In the genomic region with DNA sequence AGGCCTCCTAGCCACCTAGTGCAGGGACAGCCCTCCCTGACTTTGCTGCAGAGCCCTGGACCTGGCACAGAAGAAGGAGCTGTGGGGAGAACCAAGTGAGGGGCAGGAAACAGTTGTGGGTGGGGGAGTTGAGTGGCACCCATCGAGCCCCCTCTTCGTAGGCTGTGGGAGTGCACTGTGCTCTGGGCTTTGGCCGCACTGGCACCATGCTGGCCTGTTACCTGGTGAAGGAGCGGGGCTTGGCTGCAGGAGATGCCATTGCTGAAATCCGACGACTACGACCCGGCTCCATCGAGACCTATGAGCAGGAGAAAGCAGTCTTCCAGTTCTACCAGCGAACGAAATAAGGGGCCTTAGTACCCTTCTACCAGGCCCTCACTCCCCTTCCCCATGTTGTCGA, we compare ENCODE assay signal across 2 cellular contexts.
TF ChIP-seq lines count a peak whose summit lies in the region.

No MANE protein-coding gene starts in this region.

TF ChIP-seq in liver, 16 proteins besides CTCF, POLR2A, EP300 and RAD21:
- TF ChIP-seq GABPA (IDR thresholded peaks at IDR 0.05 in 1 of 2, conservative IDR thresholded peaks at IDR 0.05 in 1 of 2) (no peak), EGR1 (IDR thresholded peaks at IDR 0.05; ENCODE audit: low read depth in 2 of 2) (no peak), SP1 (IDR thresholded peaks at IDR 0.05) (no peak)
- TF ChIP-seq, protein P1, sequence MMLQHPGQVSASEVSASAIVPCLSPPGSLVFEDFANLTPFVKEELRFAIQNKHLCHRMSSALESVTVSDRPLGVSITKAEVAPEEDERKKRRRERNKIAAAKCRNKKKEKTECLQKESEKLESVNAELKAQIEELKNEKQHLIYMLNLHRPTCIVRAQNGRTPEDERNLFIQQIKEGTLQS (IDR thresholded peaks at IDR 0.05): no peak
- TF ChIP-seq, protein P2, sequence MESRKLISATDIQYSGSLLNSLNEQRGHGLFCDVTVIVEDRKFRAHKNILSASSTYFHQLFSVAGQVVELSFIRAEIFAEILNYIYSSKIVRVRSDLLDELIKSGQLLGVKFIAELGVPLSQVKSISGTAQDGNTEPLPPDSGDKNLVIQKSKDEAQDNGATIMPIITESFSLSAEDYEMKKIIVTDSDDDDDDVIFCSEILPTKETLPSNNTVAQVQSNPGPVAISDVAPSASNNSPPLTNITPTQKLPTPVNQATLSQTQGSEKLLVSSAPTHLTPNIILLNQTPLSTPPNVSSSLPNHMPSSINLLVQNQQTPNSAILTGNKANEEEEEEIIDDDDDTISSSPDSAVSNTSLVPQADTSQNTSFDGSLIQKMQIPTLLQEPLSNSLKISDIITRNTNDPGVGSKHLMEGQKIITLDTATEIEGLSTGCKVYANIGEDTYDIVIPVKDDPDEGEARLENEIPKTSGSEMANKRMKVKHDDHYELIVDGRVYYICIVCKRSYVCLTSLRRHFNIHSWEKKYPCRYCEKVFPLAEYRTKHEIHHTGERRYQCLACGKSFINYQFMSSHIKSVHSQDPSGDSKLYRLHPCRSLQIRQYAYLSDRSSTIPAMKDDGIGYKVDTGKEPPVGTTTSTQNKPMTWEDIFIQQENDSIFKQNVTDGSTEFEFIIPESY (IDR thresholded peaks at IDR 0.05): no peak

TF ChIP-seq in HepG2, 621 proteins besides CTCF, POLR2A, EP300 and RAD21:
- TF ChIP-seq ZNF343 (CRISPR knock-in tag; IDR thresholded peaks at IDR 0.05) (no peak), ZNF674 (CRISPR knock-in tag; IDR thresholded peaks at IDR 0.05; ENCODE audit: low read depth) (no peak), SAFB2 (CRISPR knock-in tag; IDR thresholded peaks at IDR 0.05; ENCODE audit: borderline replicate concordance, low read depth) (no peak), POLR2AphosphoS5 (IDR thresholded peaks at IDR 0.05; ENCODE audit: low read depth, low read length) (no peak), KDM4B (CRISPR knock-in tag; IDR thresholded peaks at IDR 0.05) (no peak), ZNF501 (CRISPR knock-in tag; IDR thresholded peaks at IDR 0.05) (no peak), ONECUT2 (CRISPR knock-in tag; IDR thresholded peaks at IDR 0.05) (no peak), ATF7 (IDR thresholded peaks at IDR 0.05) (no peak), ATF7 (CRISPR knock-in tag; IDR thresholded peaks at IDR 0.05) (no peak), WIZ (CRISPR knock-in tag; IDR thresholded peaks at IDR 0.05) (no peak), ZNF264 (CRISPR knock-in tag; IDR thresholded peaks at IDR 0.05) (no peak)
- TF ChIP-seq, protein P3, sequence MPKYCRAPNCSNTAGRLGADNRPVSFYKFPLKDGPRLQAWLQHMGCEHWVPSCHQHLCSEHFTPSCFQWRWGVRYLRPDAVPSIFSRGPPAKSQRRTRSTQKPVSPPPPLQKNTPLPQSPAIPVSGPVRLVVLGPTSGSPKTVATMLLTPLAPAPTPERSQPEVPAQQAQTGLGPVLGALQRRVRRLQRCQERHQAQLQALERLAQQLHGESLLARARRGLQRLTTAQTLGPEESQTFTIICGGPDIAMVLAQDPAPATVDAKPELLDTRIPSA (CRISPR knock-in tag; IDR thresholded peaks at IDR 0.05; ENCODE audit: borderline replicate concordance): no peak
- TF ChIP-seq, protein P4, sequence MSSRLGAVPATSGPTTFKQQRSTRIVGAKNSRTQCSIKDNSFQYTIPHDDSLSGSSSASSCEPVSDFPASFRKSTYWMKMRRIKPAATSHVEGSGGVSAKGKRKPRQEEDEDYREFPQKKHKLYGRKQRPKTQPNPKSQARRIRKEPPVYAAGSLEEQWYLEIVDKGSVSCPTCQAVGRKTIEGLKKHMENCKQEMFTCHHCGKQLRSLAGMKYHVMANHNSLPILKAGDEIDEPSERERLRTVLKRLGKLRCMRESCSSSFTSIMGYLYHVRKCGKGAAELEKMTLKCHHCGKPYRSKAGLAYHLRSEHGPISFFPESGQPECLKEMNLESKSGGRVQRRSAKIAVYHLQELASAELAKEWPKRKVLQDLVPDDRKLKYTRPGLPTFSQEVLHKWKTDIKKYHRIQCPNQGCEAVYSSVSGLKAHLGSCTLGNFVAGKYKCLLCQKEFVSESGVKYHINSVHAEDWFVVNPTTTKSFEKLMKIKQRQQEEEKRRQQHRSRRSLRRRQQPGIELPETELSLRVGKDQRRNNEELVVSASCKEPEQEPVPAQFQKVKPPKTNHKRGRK (CRISPR knock-in tag; IDR thresholded peaks at IDR 0.05): no peak
- TF ChIP-seq, protein P5, sequence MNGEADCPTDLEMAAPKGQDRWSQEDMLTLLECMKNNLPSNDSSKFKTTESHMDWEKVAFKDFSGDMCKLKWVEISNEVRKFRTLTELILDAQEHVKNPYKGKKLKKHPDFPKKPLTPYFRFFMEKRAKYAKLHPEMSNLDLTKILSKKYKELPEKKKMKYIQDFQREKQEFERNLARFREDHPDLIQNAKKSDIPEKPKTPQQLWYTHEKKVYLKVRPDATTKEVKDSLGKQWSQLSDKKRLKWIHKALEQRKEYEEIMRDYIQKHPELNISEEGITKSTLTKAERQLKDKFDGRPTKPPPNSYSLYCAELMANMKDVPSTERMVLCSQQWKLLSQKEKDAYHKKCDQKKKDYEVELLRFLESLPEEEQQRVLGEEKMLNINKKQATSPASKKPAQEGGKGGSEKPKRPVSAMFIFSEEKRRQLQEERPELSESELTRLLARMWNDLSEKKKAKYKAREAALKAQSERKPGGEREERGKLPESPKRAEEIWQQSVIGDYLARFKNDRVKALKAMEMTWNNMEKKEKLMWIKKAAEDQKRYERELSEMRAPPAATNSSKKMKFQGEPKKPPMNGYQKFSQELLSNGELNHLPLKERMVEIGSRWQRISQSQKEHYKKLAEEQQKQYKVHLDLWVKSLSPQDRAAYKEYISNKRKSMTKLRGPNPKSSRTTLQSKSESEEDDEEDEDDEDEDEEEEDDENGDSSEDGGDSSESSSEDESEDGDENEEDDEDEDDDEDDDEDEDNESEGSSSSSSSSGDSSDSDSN (CRISPR knock-in tag; IDR thresholded peaks at IDR 0.05): no peak
